8 cellular contexts compared by ENCODE assay signal in the genomic region with DNA sequence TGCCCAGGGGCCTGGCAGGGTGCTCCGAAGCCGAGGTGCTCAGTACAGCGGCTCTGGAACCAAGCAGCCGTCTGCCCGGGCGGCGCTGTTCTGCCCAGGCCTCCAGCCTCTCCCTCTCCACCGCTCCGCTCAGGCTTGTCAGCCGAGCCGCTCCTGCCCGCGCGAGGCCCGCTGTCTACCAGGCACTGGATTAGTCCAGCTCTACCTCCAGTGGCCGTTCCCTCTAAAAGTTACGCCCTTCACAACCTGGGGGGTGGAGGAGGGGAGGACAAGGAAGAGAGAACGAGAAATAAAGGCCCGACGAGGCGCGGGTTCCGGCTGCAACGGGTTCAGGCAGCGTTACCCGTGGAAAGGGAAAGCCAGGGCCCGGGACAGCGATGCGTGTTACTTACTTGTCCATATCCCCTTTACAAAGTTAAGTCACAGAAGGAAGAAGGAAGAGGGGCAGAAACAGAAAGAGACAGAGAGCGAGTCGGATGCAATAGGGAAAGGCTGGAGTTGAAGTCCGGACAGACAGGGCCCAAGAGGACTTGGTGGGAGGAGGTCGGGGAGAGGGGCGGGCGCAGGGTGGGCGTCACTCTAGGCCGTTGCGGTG. TPM values are rescaled to one million over a fixed set of nuclear protein-coding genes. Genes with fewer than 3 reads are reported as not detected.
A peak's percentile ranks its signal among the peaks of the same experiment; 100 is the strongest.
DNase-seq lines count a peak whose midpoint lies in the region; ATAC-seq, FAIRE-seq and TF ChIP-seq lines count a peak whose summit lies in the region.

No MANE protein-coding gene starts in this region.

- no peaks in the 10 kb centered on the region for H3K9me3 ChIP-seq in H1 (ENCODE audit: insufficient read depth in 2 of 2, low read depth in 1 of 2, low read length in 1 of 2)
- H3K9me3 ChIP-seq in neural progenitor cell (ENCODE audit: low read depth): no peaks in the 10 kb centered on the region

- H4K91ac ChIP-seq in H1 (replicated peaks; ENCODE audit: insufficient read length, low read length): peak overlapping the region; percentile 79

- H3K56ac ChIP-seq in H1 (replicated peaks; ENCODE audit: insufficient read length, low read depth, low read length): peak overlapping the region; percentile 89

- H4K5ac ChIP-seq in H1 (ENCODE audit: insufficient read length, low read depth, low read length): peak overlapping the region; percentile 51

- peak overlapping the region; percentile 32; the same call in 1 of the 2 replicates for H2BK20ac ChIP-seq in H1 (ENCODE audit: low read length)

- H3K4me1 ChIP-seq in H1 (replicated peaks in 1 of 4; ENCODE audit: control insufficient read depth in 3 of 4, insufficient read depth in 4 of 4, low read length in 3 of 4): peaks cover 5 to 25% (median 15%) of the 10 kb centered on the region in 4 experiments
- H3K4me1 ChIP-seq in neural progenitor cell: peaks cover 52% of the 10 kb centered on the region

- H3K4me2 ChIP-seq in H1 (ENCODE audit: insufficient read depth in 1 of 2, low read depth in 2 of 2, low read length in 2 of 2) (peak overlapping the region; percentile 91 to 99), neural progenitor cell (peak overlapping the region; percentile 83)

- peaks cover 81% of the 10 kb centered on the region for H3F3A ChIP-seq in neural progenitor cell (ENCODE audit: low read depth)

- peaks cover 47% of the 10 kb centered on the region for H3K27me3 Mint-ChIP-seq in neural progenitor cell (ENCODE audit: insufficient read depth, low read depth)

- H4K8ac ChIP-seq in H1 (ENCODE audit: extremely low read depth, insufficient read depth, low read length): peak overlapping the region; percentile 76; the same call in 1 of the 2 replicates

- H2BK12ac ChIP-seq in H1 (ENCODE audit: low read depth, low read length): peak overlapping the region; percentile 75

- H3K9ac ChIP-seq in H1 (replicated peaks in 1 of 4; ENCODE audit: extremely low read depth in 1 of 4, low read depth in 3 of 4, low read length in 3 of 4): peak overlapping the region; percentile 5 to 66 (median 35)
- H3K9ac ChIP-seq in neural progenitor cell: no peak overlapping the region

- peak overlapping the region; percentile 95 for H3K4me3 Mint-ChIP-seq in neural progenitor cell

- 0 out of 2 replicates have a peak overlapping the region, but pooled peaks have one; percentile 18 for H2BK15ac ChIP-seq in H1 (ENCODE audit: low read length)

- POLR2A ChIA-PET in H1 (lab: Charles Lee; ENCODE audit: partially characterized antibody): interaction anchor here (0.7 to 14.6 kb wide), 4 partner anchors 11 to 1161 kb away, joined by 3 to 192 read pairs (median 6); a partner anchor contains a TSS

- peak in 1 of 2 experiments; percentile 21; a peak in 1 of 3 replicates for TF ChIP-seq POLR2A in H1 (IDR thresholded peaks at IDR 0.05; ENCODE audit: control extremely low read depth in 1 of 2, low read depth in 2 of 2, low read length in 2 of 2)

- H3K18ac ChIP-seq in H1 (ENCODE audit: extremely low read depth, low read length): peak overlapping the region; percentile 88

- H4K20me1 ChIP-seq in H1 (replicated peaks in 1 of 2; ENCODE audit: control insufficient read depth in 1 of 2, insufficient read depth in 2 of 2, low read length in 2 of 2): no peaks in the 10 kb centered on the region
- H4K20me1 ChIP-seq in neural progenitor cell (ENCODE audit: low read depth): peaks cover 73% of the 10 kb centered on the region

- CTCF ChIA-PET in H1 (lab: Charles Lee; ENCODE audit: partially characterized antibody): interaction anchor here (0.7 to 7.9 kb wide), 6 partner anchors 9 to 390 kb away, joined by 3 to 48 read pairs (median 6); no protein-coding TSS in a partner anchor

- H3K36me3 ChIP-seq in H1 (ENCODE audit: control insufficient read depth in 2 of 4, insufficient read depth in 4 of 4, low read length in 3 of 4) (no peaks in the 10 kb centered on the region), neural progenitor cell (peaks cover 11% of the 10 kb centered on the region)

- peak overlapping the region; percentile 94 for H2BK120ac ChIP-seq in H1 (replicated peaks; ENCODE audit: low read depth, low read length)

- H3K27ac Mint-ChIP-seq in neural progenitor cell: peak overlapping the region; percentile 96

- FAIRE-seq in H1 (lab: Jason Lieb, UNC): no peak

- H2AFZ ChIP-seq in H1 (ENCODE audit: low read length) (no peak overlapping the region), neural progenitor cell (replicated peaks) (no peak overlapping the region)

- H3K79me1 ChIP-seq in H1 (ENCODE audit: low read depth, low read length): no peaks in the 10 kb centered on the region

- H3K79me2 ChIP-seq in H1 (ENCODE audit: control insufficient read depth in 1 of 2, insufficient read depth in 2 of 2, low read length in 2 of 2) (peaks cover 0 to 33% of the 10 kb centered on the region in 2 experiments; a peak in 2 of 4 replicates), neural progenitor cell (ENCODE audit: low read depth) (peaks cover 67% of the 10 kb centered on the region)

- H2BK5ac ChIP-seq in H1 (ENCODE audit: low read depth, low read length): peak overlapping the region; percentile 80; the same call in 1 of the 2 replicates

- H3K4ac ChIP-seq in H1 (replicated peaks; ENCODE audit: insufficient read length, low read depth, low read length): peak overlapping the region; percentile 73

- H3K9me3 Mint-ChIP-seq in neural progenitor cell: peaks cover 3% of the 10 kb centered on the region

- 4% methylated on average over 22 of the region's 38 CpGs; no CpG with 5 or more reads in 1 of the 2 experiments for WGBS in H1 (ENCODE audit: extremely low coverage in 1 of 2, insufficient coverage in 1 of 2, insufficient read length in 1 of 2, insufficient replicate concordance in 2 of 2, low coverage in 1 of 2, low lambda C conversion rate in 2 of 2, missing lambda C conversion rate in 1 of 2), 2 experiments

- H3K36me3 Mint-ChIP-seq in neural progenitor cell: peaks cover 9% of the 10 kb centered on the region

- TF ChIP-seq CTCF in H1 (IDR thresholded peaks at IDR 0.05; ENCODE audit: control extremely low read depth in 1 of 3, insufficient read depth in 1 of 3, low read depth in 1 of 3, low read length in 3 of 3) (peak in 1 of 3 experiments; percentile 10; a peak in 1 of 4 replicates), neural progenitor cell (IDR thresholded peaks at IDR 0.05) (peak; percentile 22)

- peaks cover 24% of the 10 kb centered on the region for H3K23me2 ChIP-seq in H1 (ENCODE audit: low read depth, low read length)

- DNase-seq in EH (ENCODE audit: low read depth) (peak; percentile 21), HuH-7.5 (ENCODE audit: low spot score) (peak; percentile 63), H1 (ENCODE audit: low read depth in 1 of 2, low spot score in 2 of 2) (peak in 1 of 2 experiments; percentile 64), neural progenitor cell (ENCODE audit: low spot score) (peak; percentile 70), DMS153 treated with DMSO at 0.1 percent for 48 hours (lab: John Stamatoyannopoulos, UW; ENCODE audit: unreplicated experiment) (no peak)
- DNase-seq in activated CD4-positive, alpha-beta T cell treated with anti-CD3 and anti-CD28 coated beads, Interleukin-2, amount 50 U/mL, for 4 hours: no peak

- ATAC-seq in HG02938 (IDR thresholded peaks at IDR 0.05; ENCODE audit: unreplicated experiment) (no peak), GM18858 (IDR thresholded peaks at IDR 0.05; ENCODE audit: unreplicated experiment) (no peak)

- H3K23ac ChIP-seq in H1 (ENCODE audit: insufficient read length): no peak overlapping the region

- H3K14ac ChIP-seq in H1 (ENCODE audit: insufficient read length): no peak overlapping the region

- H2AK5ac ChIP-seq in H1 (ENCODE audit: low read depth, low read length): no peak overlapping the region; the same call in 1 of the 2 replicates

- TF ChIP-seq EP300 in H1 (IDR thresholded peaks at IDR 0.05; ENCODE audit: borderline replicate concordance in 1 of 2, low read depth in 2 of 2, low read length in 2 of 2): no peak

- H3K4me3 ChIP-seq in H1 (ENCODE audit: extremely low read depth in 1 of 4, insufficient read depth in 2 of 4, low read depth in 3 of 4, low read length in 4 of 4) (peak overlapping the region; percentile 61 to 87 (median 76)), neural progenitor cell (peak overlapping the region; percentile 94)

- no peak for TF ChIP-seq RAD21 in H1 (IDR thresholded peaks at IDR 0.05 in 1 of 2, conservative IDR thresholded peaks at IDR 0.05 in 1 of 2; ENCODE audit: low read depth in 2 of 2, low read length in 2 of 2)

- H3K4me1 Mint-ChIP-seq in neural progenitor cell: peaks cover 58% of the 10 kb centered on the region

- peak overlapping the region; percentile 32; the same call in 1 of the 2 replicates for H3K27ac ChIP-seq in H1 (ENCODE audit: low read depth, low read length)
- H3K27ac ChIP-seq in neural progenitor cell: no peak overlapping the region

- peaks cover 0 to 25% (median 11%) of the 10 kb centered on the region in 4 experiments; a peak in 5 of 7 replicates for H3K27me3 ChIP-seq in H1 (replicated peaks in 1 of 4; ENCODE audit: control insufficient read depth in 3 of 4, extremely low read depth in 1 of 4, insufficient read depth in 3 of 4, low read length in 3 of 4)
- peaks cover 63% of the 10 kb centered on the region for H3K27me3 ChIP-seq in neural progenitor cell

TF ChIP-seq in H1, 55 proteins besides CTCF, POLR2A, EP300 and RAD21 (continues in another document):
- TF ChIP-seq POLR2AphosphoS5 (IDR thresholded peaks at IDR 0.05; ENCODE audit: low read depth, low read length) (0 out of 2 replicates have a peak, but pooled peaks have one; percentile 20), NRF1 (IDR thresholded peaks at IDR 0.05; ENCODE audit: low read depth, low read length) (no peak), RNF2 (IDR thresholded peaks at IDR 0.05; ENCODE audit: borderline replicate concordance, low read depth, low read length, missing control alignments, poor library complexity, severe bottlenecking) (peak; percentile 11)
- TF ChIP-seq, protein P1, sequence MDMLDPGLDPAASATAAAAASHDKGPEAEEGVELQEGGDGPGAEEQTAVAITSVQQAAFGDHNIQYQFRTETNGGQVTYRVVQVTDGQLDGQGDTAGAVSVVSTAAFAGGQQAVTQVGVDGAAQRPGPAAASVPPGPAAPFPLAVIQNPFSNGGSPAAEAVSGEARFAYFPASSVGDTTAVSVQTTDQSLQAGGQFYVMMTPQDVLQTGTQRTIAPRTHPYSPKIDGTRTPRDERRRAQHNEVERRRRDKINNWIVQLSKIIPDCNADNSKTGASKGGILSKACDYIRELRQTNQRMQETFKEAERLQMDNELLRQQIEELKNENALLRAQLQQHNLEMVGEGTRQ (IDR thresholded peaks at IDR 0.05; ENCODE audit: low read length): no peak

RNA-seq across cellular contexts. Expression of a gene that starts 2.9 kb away (rescaled TPM):
- 10.6 and 12.0 TPM in 2 replicates for total RNA-seq in H1 (2021; fragmentation: NEBNext Ultra II Directional; extraction: Animal tissue kit (Norgen Biotek cat#: 25700))
- 11.3 and 13.5 TPM in 2 replicates for polyA plus RNA-seq in H1 (2011; rRNA removed)
- polyA plus RNA-seq in H1 (2011; cell fraction: cytosol; rRNA removed): 7.9 TPM
- polyA plus RNA-seq in H1 (2011; cell fraction: nucleus; rRNA removed): 11.6 TPM
- polyA plus RNA-seq in H1 (2012, experiment 1 of 2): 6.5 to 9.0 TPM (median 6.8 TPM) in 4 replicates
- 4.7 TPM for polyA plus RNA-seq in H1 (2012, experiment 2 of 2)
- 3.4 TPM for polyA plus RNA-seq in H1 (2013, experiment 1 of 2)
- polyA plus RNA-seq in H1 (2013, experiment 2 of 2): 2.8 TPM
- polyA minus RNA-seq in H1 (2011; rRNA and poly(A)+ RNA removed): 3.4 and 3.8 TPM in 2 replicates
- 9.6 TPM for polyA minus RNA-seq in H1 (2011; cell fraction: cytosol; rRNA and poly(A)+ RNA removed)
- polyA minus RNA-seq in H1 (2011; cell fraction: nucleus; rRNA and poly(A)+ RNA removed): 9.8 TPM
- total RNA-seq in neural progenitor cell (ENCODE audit: low replicate concordance): 19.8 and 60.7 TPM in 2 replicates

Comparison
In these comparisons a context has a peak if more than half of its experiments do, and no peak if none do; other contexts are left out.
1. DNase-seq: peak in EH (single experiment), HuH-7.5 (single experiment) and neural progenitor cell (single experiment); none in DMS153 treated with DMSO at 0.1 percent for 48 hours (single experiment) and activated CD4-positive, alpha-beta T cell treated with anti-CD3 and anti-CD28 coated beads, Interleukin-2, amount 50 U/mL, for 4 hours (0 of 2).